Comparison of ENCODE assay signal across 15 cellular contexts in genomic region chr6:110363748-110364147, GRCh38. TPM values are rescaled to one million over a fixed set of nuclear protein-coding genes. Genes with fewer than 3 reads are reported as not detected.
"Had no signal": no experiment of that assay in that cellular context is flagged by ENCODE, and none has a peak within 500 bp of the region (broad histone marks: within the 10 kb centered on the region; RNA-seq: fewer than 3 reads in every experiment).

No MANE protein-coding gene starts in this region.

- H3K27ac Mint-ChIP-seq: activated CD8-positive, alpha-beta memory T cell treated with anti-CD3 and anti-CD28 coated beads, Interleukin-2, amount 10 ng/mL, durations not matched to agents 7 days and 5 days; activated naive CD8-positive, alpha-beta T cell; activated T-cell treated with anti-CD3 and anti-CD28 coated beads, Interleukin-2, amount 50 U/mL, for 24 hours; memory B cell; nephron progenitor cell had no signal

- H3K4me1 ChIP-seq: breast epithelium had no signal

- H3K9me3 Mint-ChIP-seq: activated T-cell treated with anti-CD3 and anti-CD28 coated beads, Interleukin-2, amount 50 U/mL, for 24 hours; memory B cell had no signal

- H3K36me3 ChIP-seq: breast epithelium had no signal

- H3K27ac ChIP-seq: breast epithelium, skin epidermis had no signal

- DNase-seq: activated CD4-positive, alpha-beta T cell treated with anti-CD3 and anti-CD28 coated beads, Interleukin-2, amount 50 U/mL, for 4 hours; activated CD4-positive, CD25-positive, alpha-beta regulatory T cell treated with anti-CD3 and anti-CD28 coated beads, Interleukin-2, amount 50 U/mL, for 72 hours; activated CD8-positive, alpha-beta memory T cell treated with anti-CD3 and anti-CD28 coated beads, Interleukin-2, amount 10 ng/mL, durations not matched to agents 7 days and 5 days; activated gamma-delta T cell; activated T-cell treated with anti-CD3 and anti-CD28 coated beads, Interleukin-2, amount 50 U/mL, for 24 hours; amygdala; glutamatergic neuron; nephron progenitor cell had no signal

- H3K4me3 ChIP-seq: breast epithelium, skin epidermis had no signal

- H3K4me3 Mint-ChIP-seq: activated CD8-positive, alpha-beta memory T cell treated with anti-CD3 and anti-CD28 coated beads, Interleukin-2, amount 10 ng/mL, durations not matched to agents 7 days and 5 days; activated naive CD8-positive, alpha-beta T cell; activated T-cell treated with anti-CD3 and anti-CD28 coated beads, Interleukin-2, amount 50 U/mL, for 24 hours; memory B cell; nephron progenitor cell had no signal

- H3K27me3 ChIP-seq: breast epithelium had no signal

- H3K36me3 Mint-ChIP-seq: activated CD8-positive, alpha-beta memory T cell treated with anti-CD3 and anti-CD28 coated beads, Interleukin-2, amount 10 ng/mL, durations not matched to agents 7 days and 5 days; activated naive CD8-positive, alpha-beta T cell; memory B cell had no signal

- H3K9me3 ChIP-seq: breast epithelium had no signal

- ATAC-seq: activated CD8-positive, alpha-beta memory T cell treated with anti-CD3 and anti-CD28 coated beads, Interleukin-2, amount 10 ng/mL, durations not matched to agents 7 days and 5 days; esophagus mucosa had no signal

RNA-seq across cellular contexts. Expression of gene METTL24, which starts 5.6 kb away (rescaled TPM):
- total RNA-seq: activated CD8-positive, alpha-beta memory T cell treated with anti-CD3 and anti-CD28 coated beads, Interleukin-2, amount 10 ng/mL, durations not matched to agents 7 days and 5 days; esophagus mucosa; fibroblast of villous mesenchyme; osteocyte had no signal

RNA-seq across cellular contexts. Expression of gene DDO, which starts 51.6 kb away (rescaled TPM):
- total RNA-seq: activated CD8-positive, alpha-beta memory T cell treated with anti-CD3 and anti-CD28 coated beads, Interleukin-2, amount 10 ng/mL, durations not matched to agents 7 days and 5 days; osteocyte had no signal
